ENCODE assay signal across 26 cellular contexts in the genomic region with DNA sequence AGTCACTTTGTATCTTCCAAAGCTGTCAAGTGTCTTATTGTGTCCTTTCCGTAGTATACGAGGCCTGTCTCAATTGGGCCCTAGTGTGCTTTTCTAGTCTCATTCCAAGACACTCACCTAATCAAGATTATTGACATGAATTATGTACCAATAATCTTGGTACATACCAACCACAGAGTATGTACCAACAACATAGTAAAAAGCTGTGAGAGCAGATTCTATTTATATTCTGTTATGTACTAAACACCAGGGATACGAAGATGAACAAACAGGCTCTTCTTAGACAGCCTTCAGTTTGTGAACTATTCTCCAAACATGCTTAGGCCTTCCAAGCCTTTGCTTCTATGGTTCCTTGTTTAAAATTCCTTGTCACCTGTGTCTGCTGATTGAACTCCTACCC.
"Had no signal": no experiment of that assay in that cellular context is flagged by ENCODE, and none has a peak within 500 bp of the region (broad histone marks: within the 10 kb centered on the region; RNA-seq: fewer than 3 reads in every experiment).

No MANE protein-coding gene starts in this region.

- H3K4me3 ChIP-seq: colonic mucosa, esophagus muscularis mucosa, ovary, skin epidermis, spleen, testis, tibial artery had no signal

- H3K27ac ChIP-seq: colonic mucosa, esophagus muscularis mucosa, foreskin keratinocyte, ovary, skin epidermis, spleen, testis, tibial artery had no signal

- ATAC-seq: foreskin keratinocyte; natural killer cell; sciatic nerve; stimulated activated memory B cell treated with anti-CD40 and anti-IgM and Interleukin-4, amounts not matched to agents 10 μg/mL and 1 μg/mL and 100 μg/mL, for 72 hours; stimulated activated naive CD8-positive, alpha-beta T cell treated with anti-CD3 and anti-CD28 coated beads, Interleukin-15, Interleukin-2, amounts not matched to agents 100 U/mL and 50 U/mL, for 24 hours had no signal

- H3K9me3 ChIP-seq: colonic mucosa, esophagus muscularis mucosa, ovary, testis, tibial artery had no signal

- H3K36me3 ChIP-seq: colonic mucosa, ovary had no signal

- DNase-seq: colonic mucosa; effector CD8-positive, alpha-beta T cell; endodermal cell; foreskin keratinocyte; glutamatergic neuron; hypothalamus; immature natural killer cell; islet precursor cell; kidney glomerular epithelial cell; mesendoderm; midbrain; natural killer cell; occipital lobe; ovary; posterior cingulate gyrus; retina; spleen; stimulated activated CD4-positive, alpha-beta T cell treated with anti-CD3 and anti-CD28 coated beads, Interleukin-4, amount 100 ng/mL, for 4 hours; stimulated activated naive CD8-positive, alpha-beta T cell treated with anti-CD3 and anti-CD28 coated beads, Interleukin-15, Interleukin-2, amounts not matched to agents 100 U/mL and 50 U/mL, for 24 hours; substantia nigra; testis; tibial artery had no signal

- H3K27me3 ChIP-seq: colonic mucosa, esophagus muscularis mucosa, foreskin keratinocyte, ovary, spleen, testis, tibial artery had no signal

- H3K4me1 ChIP-seq: colonic mucosa, esophagus muscularis mucosa, foreskin keratinocyte, testis, tibial artery had no signal
